Comparison of ENCODE assay signal across 1 cellular context in genomic region chr12:49256274-49256637, GRCh38.
TF ChIP-seq lines count a peak whose summit lies in the region.

No MANE protein-coding gene starts in this region.

TF ChIP-seq in HepG2, 621 proteins besides CTCF, POLR2A, EP300 and RAD21 (continued from another document and continues in another):
- TF ChIP-seq REPIN1 (CRISPR knock-in tag; IDR thresholded peaks at IDR 0.05; ENCODE audit: borderline replicate concordance, low read depth) (no peak), ZNF3 (CRISPR knock-in tag; IDR thresholded peaks at IDR 0.05) (no peak), SMAD3 (CRISPR knock-in tag; IDR thresholded peaks at IDR 0.05) (no peak), CAMTA2 (CRISPR knock-in tag; IDR thresholded peaks at IDR 0.05; ENCODE audit: borderline replicate concordance) (no peak), KDM2A (CRISPR knock-in tag; IDR thresholded peaks at IDR 0.05; ENCODE audit: borderline replicate concordance, low read depth) (no peak), PAXIP1 (CRISPR knock-in tag; conservative IDR thresholded peaks at IDR 0.05) (peak; percentile 41; the same call in 1 of the 2 replicates), ZNF460 (CRISPR knock-in tag; IDR thresholded peaks at IDR 0.05; ENCODE audit: borderline replicate concordance) (no peak), ZNF232 (CRISPR knock-in tag; IDR thresholded peaks at IDR 0.05; ENCODE audit: borderline replicate concordance) (no peak), NFKB2 (CRISPR knock-in tag; IDR thresholded peaks at IDR 0.05; ENCODE audit: borderline replicate concordance) (no peak), NFIC (IDR thresholded peaks at IDR 0.05; ENCODE audit: low read length) (0 out of 2 replicates have a peak, but pooled peaks have one; percentile 41), NCOA2 (CRISPR knock-in tag; IDR thresholded peaks at IDR 0.05) (no peak; the same call in 1 of the 2 replicates), SRY (CRISPR knock-in tag; IDR thresholded peaks at IDR 0.05) (no peak), LCORL (IDR thresholded peaks at IDR 0.05) (no peak), LCORL (CRISPR knock-in tag; IDR thresholded peaks at IDR 0.05) (0 out of 2 replicates have a peak, but pooled peaks have one; percentile 42), ZNF501 (CRISPR knock-in tag; IDR thresholded peaks at IDR 0.05) (no peak), ZNF17 (CRISPR knock-in tag; IDR thresholded peaks at IDR 0.05) (no peak), ZNF7 (CRISPR knock-in tag; IDR thresholded peaks at IDR 0.05) (no peak), ZNF75D (CRISPR knock-in tag; IDR thresholded peaks at IDR 0.05; ENCODE audit: borderline replicate concordance) (no peak), ZNF839 (CRISPR knock-in tag; IDR thresholded peaks at IDR 0.05; ENCODE audit: borderline replicate concordance) (no peak), PRDM4 (CRISPR knock-in tag; IDR thresholded peaks at IDR 0.05; ENCODE audit: borderline replicate concordance) (no peak), TRIM24 (CRISPR knock-in tag; IDR thresholded peaks at IDR 0.05) (no peak), HMGXB3 (CRISPR knock-in tag; IDR thresholded peaks at IDR 0.05; ENCODE audit: borderline replicate concordance) (no peak), KAT8 (CRISPR knock-in tag; IDR thresholded peaks at IDR 0.05) (0 out of 2 replicates have a peak, but pooled peaks have one; percentile 14), SNRNP70 (IDR thresholded peaks at IDR 0.05; ENCODE audit: low read depth, low read length) (no peak), ZNF331 (CRISPR knock-in tag; IDR thresholded peaks at IDR 0.05) (no peak), ZIK1 (CRISPR knock-in tag; IDR thresholded peaks at IDR 0.05; ENCODE audit: borderline replicate concordance, low read depth) (no peak), NFAT5 (CRISPR knock-in tag; IDR thresholded peaks at IDR 0.05) (no peak), NCOA1 (CRISPR knock-in tag; IDR thresholded peaks at IDR 0.05) (0 out of 2 replicates have a peak, but pooled peaks have one; percentile 58), PRDM15 (CRISPR knock-in tag; IDR thresholded peaks at IDR 0.05) (no peak), ZFP90 (CRISPR knock-in tag; IDR thresholded peaks at IDR 0.05; ENCODE audit: borderline replicate concordance) (no peak), GRHL1 (CRISPR knock-in tag; conservative IDR thresholded peaks at IDR 0.05) (no peak), ZFAT (CRISPR knock-in tag; conservative IDR thresholded peaks at IDR 0.05) (no peak), CERS6 (CRISPR knock-in tag; IDR thresholded peaks at IDR 0.05) (no peak), PREB (CRISPR knock-in tag; IDR thresholded peaks at IDR 0.05) (no peak), ZNF564 (CRISPR knock-in tag; IDR thresholded peaks at IDR 0.05) (no peak)
